ENCODE assay signal across 19 cellular contexts in the genomic region with DNA sequence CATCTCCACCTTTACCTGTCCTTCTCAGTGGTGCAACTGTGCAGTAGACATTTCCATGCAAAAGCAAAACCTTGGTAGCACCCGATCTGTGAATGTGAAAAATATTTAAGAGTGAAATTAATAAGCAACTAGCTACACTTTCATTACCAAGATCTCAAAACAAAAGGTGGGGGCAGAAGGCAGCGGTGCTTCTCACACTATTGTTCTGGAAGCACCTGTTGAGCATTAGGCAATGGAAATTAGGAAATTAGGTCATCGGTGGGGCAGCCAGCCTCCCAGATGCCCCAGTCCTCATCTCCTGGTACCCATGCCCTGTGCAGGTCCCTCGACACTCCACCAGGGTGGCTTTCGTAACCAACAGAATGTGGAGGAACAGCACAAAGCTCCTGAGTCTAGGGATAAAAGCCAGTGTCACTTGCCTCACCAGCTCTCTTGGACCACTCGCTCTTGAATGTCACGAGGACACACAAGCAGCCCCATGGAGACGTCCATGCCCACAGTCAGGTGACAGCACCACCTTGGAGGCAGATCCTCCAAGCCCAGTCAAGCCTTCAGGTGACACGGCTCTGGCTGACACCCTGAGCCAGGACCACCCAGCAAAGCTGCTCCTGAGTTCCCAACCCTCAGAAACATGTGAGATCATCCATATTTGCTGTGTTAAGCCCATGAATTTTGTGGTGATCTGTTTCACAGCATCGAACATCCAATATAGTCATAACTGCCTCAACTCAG. TPM values are rescaled to one million over a fixed set of nuclear protein-coding genes. Genes with fewer than 3 reads are reported as not detected.
DNase-seq lines count a peak whose midpoint lies in the region; ATAC-seq and TF ChIP-seq lines count a peak whose summit lies in the region.
"Had no signal": no experiment of that assay in that cellular context is flagged by ENCODE, and none has a peak within 500 bp of the region (broad histone marks: within the 10 kb centered on the region; RNA-seq: fewer than 3 reads in every experiment).

No MANE protein-coding gene starts in this region.

- CTCF ChIA-PET in activated CD8-positive, alpha-beta T cell treated with anti-CD3 and anti-CD28 coated beads for 36 hours (lab: Charles Lee), result interaction anchor here (1.2 to 2.6 kb wide), 4 partner anchors 10 to 572 kb away, joined by 3 to 16 read pairs (median 10); no protein-coding TSS in a partner anchor
- CTCF ChIA-PET in activated CD8-positive, alpha-beta T cell treated with anti-CD3 and anti-CD28 coated beads, Interleukin-2, amount 10 ng/mL, durations not matched to agents 7 days and 5 days (lab: Charles Lee), result interaction anchor here (0.8 to 3.8 kb wide), 4 partner anchors 12 to 570 kb away, joined by 3 to 33 read pairs (median 5); no protein-coding TSS in a partner anchor
- CTCF ChIA-PET in CD4-positive, alpha-beta T cell (lab: Charles Lee), result no interaction called here
- CTCF ChIA-PET in MCF 10A (lab: Yijun Ruan, JAX), result interaction anchor here (0.7 to 7.5 kb wide), 11 partner anchors 11 to 1223 kb away, joined by 3 to 62 read pairs (median 4); no protein-coding TSS in a partner anchor

- H3K4me1 ChIP-seq in sigmoid colon, result peaks cover 0 to 37% (median 34%) of the 10 kb centered on the region in 4 donors

- intact Hi-C loops in activated CD8-positive, alpha-beta T cell treated with anti-CD3 and anti-CD28 coated beads for 36 hours (cut with micrococcal nuclease), result no loop called here
- intact Hi-C loops in CD4-positive, alpha-beta T cell (cut with DNase I, micrococcal nuclease), result loop anchor here in 1 of 2 experiments (5.0 to 10.0 kb wide), 4 partner anchors 600 to 917 kb away; partner anchors contain the start of genes IGHMBP2, MRPL21, PPFIA1 and TESMIN
- intact Hi-C loops in sigmoid colon (cut with DNase I), result loop anchor here (2.0 to 10.0 kb wide), 3 partner anchors 27 to 767 kb away; partner anchors contain the start of genes CTTN, IGHMBP2 and MRPL21
- intact Hi-C loops in MCF 10A (cut with micrococcal nuclease), result loop anchor here (2.0 kb wide), 1 partner anchor 29 kb away; no protein-coding TSS in a partner anchor

- H3K4me3 Mint-ChIP-seq in activated CD8-positive, alpha-beta T cell treated with anti-CD3 and anti-CD28 coated beads for 36 hours, result no peak overlapping the region
- H3K4me3 Mint-ChIP-seq in activated CD8-positive, alpha-beta T cell treated with anti-CD3 and anti-CD28 coated beads, Interleukin-2, amount 10 ng/mL, durations not matched to agents 7 days and 5 days, result no peak overlapping the region
- H3K4me3 Mint-ChIP-seq in CD4-positive, alpha-beta T cell, result peak overlapping the region; percentile 74
- H3K4me3 Mint-ChIP-seq in MCF 10A (ENCODE audit: unreplicated experiment), result no peak overlapping the region
- H3K4me3 Mint-ChIP-seq in stimulated activated memory B cell treated with anti-CD40 and anti-IgM and Interleukin-4, amounts not matched to agents 10 μg/mL and 1 μg/mL and 100 μg/mL, for 72 hours, result no peak overlapping the region
- H3K4me3 Mint-ChIP-seq: GM23338 had no signal

- peaks cover 27% of the 10 kb centered on the region for H3K36me3 Mint-ChIP-seq in activated CD8-positive, alpha-beta T cell treated with anti-CD3 and anti-CD28 coated beads for 36 hours (ENCODE audit: low read depth)
- H3K36me3 Mint-ChIP-seq in activated CD8-positive, alpha-beta T cell treated with anti-CD3 and anti-CD28 coated beads, Interleukin-2, amount 10 ng/mL, durations not matched to agents 7 days and 5 days (ENCODE audit: low read depth), result peaks cover 24% of the 10 kb centered on the region
- peaks cover 59% of the 10 kb centered on the region for H3K36me3 Mint-ChIP-seq in CD4-positive, alpha-beta T cell (ENCODE audit: low read depth)
- H3K36me3 Mint-ChIP-seq in MCF 10A (ENCODE audit: insufficient read depth, unreplicated experiment), result peaks cover 46% of the 10 kb centered on the region
- peaks cover 35% of the 10 kb centered on the region for H3K36me3 Mint-ChIP-seq in stimulated activated memory B cell treated with anti-CD40 and anti-IgM and Interleukin-4, amounts not matched to agents 10 μg/mL and 1 μg/mL and 100 μg/mL, for 72 hours
- H3K36me3 Mint-ChIP-seq: IgD-negative memory B cell had no signal

- H3K9me3 Mint-ChIP-seq in activated CD8-positive, alpha-beta T cell treated with anti-CD3 and anti-CD28 coated beads for 36 hours, result no peaks in the 10 kb centered on the region
- no peaks in the 10 kb centered on the region for H3K9me3 Mint-ChIP-seq in activated CD8-positive, alpha-beta T cell treated with anti-CD3 and anti-CD28 coated beads, Interleukin-2, amount 10 ng/mL, durations not matched to agents 7 days and 5 days (ENCODE audit: insufficient read depth)
- no peaks in the 10 kb centered on the region for H3K9me3 Mint-ChIP-seq in CD4-positive, alpha-beta T cell
- no peaks in the 10 kb centered on the region for H3K9me3 Mint-ChIP-seq in MCF 10A (ENCODE audit: unreplicated experiment)
- no peaks in the 10 kb centered on the region for H3K9me3 Mint-ChIP-seq in stimulated activated memory B cell treated with anti-CD40 and anti-IgM and Interleukin-4, amounts not matched to agents 10 μg/mL and 1 μg/mL and 100 μg/mL, for 72 hours
- H3K9me3 Mint-ChIP-seq: GM23338, IgD-negative memory B cell had no signal

- no peak for TF ChIP-seq POLR2A in sigmoid colon (IDR thresholded peaks at IDR 0.05)

- DNase-seq in activated CD8-positive, alpha-beta T cell treated with anti-CD3 and anti-CD28 coated beads for 36 hours, result no peak
- no peak for DNase-seq in activated CD8-positive, alpha-beta T cell treated with anti-CD3 and anti-CD28 coated beads, Interleukin-2, amount 10 ng/mL, durations not matched to agents 7 days and 5 days
- DNase-seq in CD4-positive, alpha-beta T cell, result no peak
- DNase-seq in dermis blood vessel endothelial cell (peak; percentile 49), sigmoid colon (peak; percentile 41), MCF 10A (ENCODE audit: unreplicated experiment) (no peak), D341Med (ENCODE audit: low spot score) (no peak)
- DNase-seq: C1 segment of cervical spinal cord, EL, NCI-H2029 treated with DMSO at 0.1 percent for 48 hours, NCI-H510A, NCI-H774, PC-3, SJCRH30 had no signal

- H3K27me3 ChIP-seq in CD4-positive, alpha-beta T cell (ENCODE audit: control insufficient read depth, insufficient read depth, low read length), result no peaks in the 10 kb centered on the region
- H3K27me3 ChIP-seq in sigmoid colon, result no peaks in the 10 kb centered on the region
- H3K27me3 ChIP-seq: SJCRH30 had no signal

- no peak for ATAC-seq in activated CD8-positive, alpha-beta T cell treated with anti-CD3 and anti-CD28 coated beads for 36 hours
- ATAC-seq in activated CD8-positive, alpha-beta T cell treated with anti-CD3 and anti-CD28 coated beads, Interleukin-2, amount 10 ng/mL, durations not matched to agents 7 days and 5 days, result no peak
- no peak for ATAC-seq in CD4-positive, alpha-beta T cell (ENCODE audit: poor library complexity)
- ATAC-seq in stimulated activated memory B cell treated with anti-CD40 and anti-IgM and Interleukin-4, amounts not matched to agents 10 μg/mL and 1 μg/mL and 100 μg/mL, for 72 hours, result no peak
- ATAC-seq: GM23338, HCT116, PC-3 had no signal

- TF ChIP-seq CTCF in activated CD8-positive, alpha-beta T cell treated with anti-CD3 and anti-CD28 coated beads for 36 hours (IDR thresholded peaks at IDR 0.05), result no peak
- no peak for TF ChIP-seq CTCF in CD4-positive, alpha-beta T cell (IDR thresholded peaks at IDR 0.05)
- TF ChIP-seq CTCF in sigmoid colon (IDR thresholded peaks at IDR 0.05) (no peak), MCF 10A (IDR thresholded peaks at IDR 0.05; ENCODE audit: unreplicated experiment) (no peak)

- POLR2A ChIA-PET in activated CD8-positive, alpha-beta T cell treated with anti-CD3 and anti-CD28 coated beads for 36 hours (lab: Charles Lee), result interaction anchor here (0.8 kb wide), 1 partner anchor 31 kb away, joined by 3 read pairs; the partner anchor contains the start of gene CCND1
- POLR2A ChIA-PET in activated CD8-positive, alpha-beta T cell treated with anti-CD3 and anti-CD28 coated beads, Interleukin-2, amount 10 ng/mL, durations not matched to agents 7 days and 5 days (lab: Charles Lee), result no interaction called here
- POLR2A ChIA-PET in CD4-positive, alpha-beta T cell (lab: Charles Lee), result no interaction called here
- POLR2A ChIA-PET in MCF 10A (lab: Yijun Ruan, JAX), result interaction anchor here (0.5 kb wide), 1 partner anchor 767 kb away, joined by 3 read pairs; no protein-coding TSS in a partner anchor

- TF ChIP-seq EP300 in sigmoid colon (IDR thresholded peaks at IDR 0.05), result no peak

- H3K36me3 ChIP-seq in sigmoid colon, result peaks cover 0 to 43% (median 7%) of the 10 kb centered on the region in 4 donors

- peaks cover 26% of the 10 kb centered on the region for H3K4me1 Mint-ChIP-seq in activated CD8-positive, alpha-beta T cell treated with anti-CD3 and anti-CD28 coated beads for 36 hours (ENCODE audit: low read depth)
- H3K4me1 Mint-ChIP-seq in activated CD8-positive, alpha-beta T cell treated with anti-CD3 and anti-CD28 coated beads, Interleukin-2, amount 10 ng/mL, durations not matched to agents 7 days and 5 days (ENCODE audit: low read depth), result peaks cover 30% of the 10 kb centered on the region
- H3K4me1 Mint-ChIP-seq in CD4-positive, alpha-beta T cell (ENCODE audit: low read depth), result peaks cover 38% of the 10 kb centered on the region
- peaks cover 4% of the 10 kb centered on the region for H3K4me1 Mint-ChIP-seq in MCF 10A (ENCODE audit: insufficient read depth, unreplicated experiment)
- H3K4me1 Mint-ChIP-seq in stimulated activated memory B cell treated with anti-CD40 and anti-IgM and Interleukin-4, amounts not matched to agents 10 μg/mL and 1 μg/mL and 100 μg/mL, for 72 hours, result peaks cover 53% of the 10 kb centered on the region

- peak overlapping the region; percentile 1 for H3K27ac Mint-ChIP-seq in activated CD8-positive, alpha-beta T cell treated with anti-CD3 and anti-CD28 coated beads for 36 hours
- H3K27ac Mint-ChIP-seq in activated CD8-positive, alpha-beta T cell treated with anti-CD3 and anti-CD28 coated beads, Interleukin-2, amount 10 ng/mL, durations not matched to agents 7 days and 5 days, result no peak overlapping the region
- peak overlapping the region; percentile 91 for H3K27ac Mint-ChIP-seq in CD4-positive, alpha-beta T cell
- no peak overlapping the region for H3K27ac Mint-ChIP-seq in MCF 10A (ENCODE audit: low read depth, unreplicated experiment)
- no peak overlapping the region for H3K27ac Mint-ChIP-seq in stimulated activated memory B cell treated with anti-CD40 and anti-IgM and Interleukin-4, amounts not matched to agents 10 μg/mL and 1 μg/mL and 100 μg/mL, for 72 hours
- H3K27ac Mint-ChIP-seq: GM23338 had no signal

- H3K9me3 ChIP-seq in CD4-positive, alpha-beta T cell (ENCODE audit: control insufficient read depth, low read length), result no peaks in the 10 kb centered on the region
- H3K9me3 ChIP-seq in sigmoid colon, result no peaks in the 10 kb centered on the region
- H3K9me3 ChIP-seq: SJCRH30 had no signal

- H3K27ac ChIP-seq in CD4-positive, alpha-beta T cell (ENCODE audit: low read depth, low read length), result no peak overlapping the region
- H3K27ac ChIP-seq in sigmoid colon, result no peak overlapping the region
- H3K27ac ChIP-seq: HL-60, SJCRH30 had no signal

- no peak overlapping the region for H3K4me3 ChIP-seq in sigmoid colon
- H3K4me3 ChIP-seq: GM23338, SJCRH30 had no signal

- WGBS in sigmoid colon, 2 donors, result 90 to 94% methylated on average over 10 of the region's 10 CpGs

- no peaks in the 10 kb centered on the region for H3K27me3 Mint-ChIP-seq in activated CD8-positive, alpha-beta T cell treated with anti-CD3 and anti-CD28 coated beads for 36 hours
- no peaks in the 10 kb centered on the region for H3K27me3 Mint-ChIP-seq in activated CD8-positive, alpha-beta T cell treated with anti-CD3 and anti-CD28 coated beads, Interleukin-2, amount 10 ng/mL, durations not matched to agents 7 days and 5 days (ENCODE audit: low read depth)
- no peaks in the 10 kb centered on the region for H3K27me3 Mint-ChIP-seq in CD4-positive, alpha-beta T cell
- no peaks in the 10 kb centered on the region for H3K27me3 Mint-ChIP-seq in MCF 10A (ENCODE audit: insufficient read depth, unreplicated experiment)
- H3K27me3 Mint-ChIP-seq in stimulated activated memory B cell treated with anti-CD40 and anti-IgM and Interleukin-4, amounts not matched to agents 10 μg/mL and 1 μg/mL and 100 μg/mL, for 72 hours, result no peaks in the 10 kb centered on the region

- no TSS peak for BruUV-seq in MCF 10A (replicated peaks; lab: Mats Ljungman, UMichigan)

RNA-seq across cellular contexts. Expression of gene LTO1, which starts 3.3 kb away (rescaled TPM):
- total RNA-seq in activated CD8-positive, alpha-beta T cell treated with anti-CD3 and anti-CD28 coated beads for 36 hours, result 10 to 100 TPM; 14.9 to 15.9 TPM
- 10 to 100 TPM; 21.0 to 23.0 TPM for total RNA-seq in activated CD8-positive, alpha-beta T cell treated with anti-CD3 and anti-CD28 coated beads, Interleukin-2, amount 10 ng/mL, durations not matched to agents 7 days and 5 days
- total RNA-seq in CD4-positive, alpha-beta T cell, result 10 to 100 TPM; 33.5 to 35.5 TPM
- total RNA-seq in dermis blood vessel endothelial cell (11.9 and 16.0 TPM in 2 replicates), sigmoid colon (10 to 100 TPM; 19.3 to 42.9 (median 21.0) TPM), MCF 10A (2022) (31.5 and 34.2 TPM in 2 replicates)
- 10 to 100 TPM; 12.0 to 25.7 (median 16.2) TPM for polyA plus RNA-seq in sigmoid colon

RNA-seq across cellular contexts. Expression of gene CCND1, which starts 30.9 kb away (rescaled TPM):
- 1 to 10 TPM; 2.8 to 3.3 TPM for total RNA-seq in activated CD8-positive, alpha-beta T cell treated with anti-CD3 and anti-CD28 coated beads for 36 hours
- under 1 TPM in 1 of 2 experiments, not detected in 1; 0.68 TPM for total RNA-seq in activated CD8-positive, alpha-beta T cell treated with anti-CD3 and anti-CD28 coated beads, Interleukin-2, amount 10 ng/mL, durations not matched to agents 7 days and 5 days
- total RNA-seq in CD4-positive, alpha-beta T cell, result 1 to 10 TPM; 1.7 to 2.4 TPM
- total RNA-seq in dermis blood vessel endothelial cell, result 445 and 452 TPM in 2 replicates
- 10 to 100 TPM in 3 of 4 donors, 1 to 10 TPM in 1; 7.7 to 56.8 (median 31.1) TPM for total RNA-seq in sigmoid colon
- polyA plus RNA-seq in sigmoid colon, result 10 to 100 TPM; 12.0 to 18.8 (median 14.8) TPM
- 96.6 and 106 TPM in 2 replicates for total RNA-seq in MCF 10A (2022)

RNA-seq across cellular contexts. Expression of gene FGF19, which starts 31.9 kb away (rescaled TPM):
- not detected for total RNA-seq in activated CD8-positive, alpha-beta T cell treated with anti-CD3 and anti-CD28 coated beads for 36 hours
- total RNA-seq in activated CD8-positive, alpha-beta T cell treated with anti-CD3 and anti-CD28 coated beads, Interleukin-2, amount 10 ng/mL, durations not matched to agents 7 days and 5 days, result not detected
- total RNA-seq in CD4-positive, alpha-beta T cell, result not detected
- total RNA-seq in dermis blood vessel endothelial cell, result not detected in 2 replicates
- total RNA-seq in sigmoid colon, result not detected
- not detected for polyA plus RNA-seq in sigmoid colon
- total RNA-seq in MCF 10A (2022), result not detected in 2 replicates
- total RNA-seq: PC-3, SJCRH30 had no signal
- polyA plus RNA-seq: IgD-negative memory B cell had no signal

Comparison
In these comparisons a context has a peak if more than half of its experiments do, and no peak if none do; other contexts are left out.
1. H3K27ac Mint-ChIP-seq: peak in activated CD8-positive, alpha-beta T cell treated with anti-CD3 and anti-CD28 coated beads for 36 hours (single experiment) and CD4-positive, alpha-beta T cell (single experiment); none in activated CD8-positive, alpha-beta T cell treated with anti-CD3 and anti-CD28 coated beads, Interleukin-2, amount 10 ng/mL, durations not matched to agents 7 days and 5 days (single experiment), MCF 10A (single experiment) and stimulated activated memory B cell treated with anti-CD40 and anti-IgM and Interleukin-4, amounts not matched to agents 10 μg/mL and 1 μg/mL and 100 μg/mL, for 72 hours (single experiment).
2. POLR2A ChIA-PET loops: an anchor here in activated CD8-positive, alpha-beta T cell treated with anti-CD3 and anti-CD28 coated beads for 36 hours (0.8 kb wide) and MCF 10A (0.5 kb wide); none called in activated CD8-positive, alpha-beta T cell treated with anti-CD3 and anti-CD28 coated beads, Interleukin-2, amount 10 ng/mL, durations not matched to agents 7 days and 5 days and CD4-positive, alpha-beta T cell.
3. DNase-seq: peak in dermis blood vessel endothelial cell (single experiment) and sigmoid colon (single experiment); none in activated CD8-positive, alpha-beta T cell treated with anti-CD3 and anti-CD28 coated beads for 36 hours (single experiment), activated CD8-positive, alpha-beta T cell treated with anti-CD3 and anti-CD28 coated beads, Interleukin-2, amount 10 ng/mL, durations not matched to agents 7 days and 5 days (single experiment), CD4-positive, alpha-beta T cell (0 of 10), MCF 10A (single experiment) and D341Med (single experiment).